Comparison of ENCODE assay signal across 16 cellular contexts in the genomic region with DNA sequence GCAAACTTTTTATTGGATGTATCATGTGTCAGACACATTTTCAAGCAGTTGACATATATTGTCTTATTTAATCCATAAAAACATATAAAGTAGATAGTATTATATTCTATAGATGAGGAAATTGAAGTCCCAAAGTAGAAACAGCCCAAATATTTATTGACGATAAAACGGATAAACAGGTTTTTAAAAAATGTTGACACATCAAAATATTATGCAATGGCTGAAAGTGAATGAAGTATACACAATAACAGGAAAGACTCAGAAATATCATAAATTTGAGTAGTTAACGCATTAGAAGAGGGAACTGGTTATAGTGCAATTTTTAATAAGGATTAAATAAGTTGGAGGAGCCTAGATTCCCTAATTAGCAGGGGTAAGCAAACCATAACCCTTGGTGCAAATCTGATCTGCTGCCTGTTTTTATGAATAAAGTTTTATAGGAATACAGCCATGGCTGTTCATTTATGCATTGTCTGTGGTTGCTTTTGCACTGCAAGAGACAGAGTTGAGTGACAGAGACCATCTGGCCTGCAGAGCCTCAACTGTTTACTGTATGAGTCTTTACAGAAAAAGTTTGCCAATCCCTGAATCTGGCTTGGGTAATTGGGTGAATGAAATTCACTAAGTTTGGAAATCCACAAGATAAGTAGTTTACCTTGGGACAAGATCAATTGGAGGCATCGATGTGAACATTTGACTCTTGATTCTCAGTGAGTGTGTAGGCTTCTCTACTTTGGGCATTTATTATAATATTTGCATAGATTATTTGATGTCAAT.
"Had no signal": no experiment of that assay in that cellular context is flagged by ENCODE, and none has a peak within 500 bp of the region (broad histone marks: within the 10 kb centered on the region; RNA-seq: fewer than 3 reads in every experiment).

No MANE protein-coding gene starts in this region.

- H3K4me3 ChIP-seq: coronary artery, gastrocnemius medialis, left ventricle myocardium inferior, lung, smooth muscle cell had no signal

- H3K4me2 ChIP-seq: smooth muscle cell had no signal

- H3K27ac ChIP-seq: coronary artery, gastrocnemius medialis, left ventricle myocardium inferior had no signal

- H3K9me3 ChIP-seq: gastrocnemius medialis, left ventricle myocardium inferior had no signal

- H3K27me3 ChIP-seq: gastrocnemius medialis had no signal

- H3K4me1 ChIP-seq: gastrocnemius medialis, left ventricle myocardium inferior had no signal

- DNase-seq: effector CD4-positive, alpha-beta T cell; endodermal cell; erythroblast; gastrocnemius medialis; glutamatergic neuron; left ventricle myocardium inferior; mesendoderm; naive thymus-derived CD4-positive, alpha-beta T cell; nephron progenitor cell; posterior cingulate gyrus; stimulated activated CD4-positive, alpha-beta T cell treated with anti-CD3 and anti-CD28 coated beads, Interleukin-2, amount 100 ng/mL, for 48 hours; stimulated activated naive CD4-positive, alpha-beta T cell treated with Interleukin-2 at 50 U/mL for 16 hours; trophoblast cell had no signal

- H3K36me3 ChIP-seq: gastrocnemius medialis, left ventricle myocardium inferior had no signal
